In genomic region chr6:107030151-107030550, GRCh38 we compare ENCODE assay signal across 14 cellular contexts. TPM values are rescaled to one million over a fixed set of nuclear protein-coding genes. Genes with fewer than 3 reads are reported as not detected.
DNase-seq lines count a peak whose midpoint lies in the region; ATAC-seq, FAIRE-seq and TF ChIP-seq lines count a peak whose summit lies in the region.
"Had no signal": no experiment of that assay in that cellular context is flagged by ENCODE, and none has a peak within 500 bp of the region (broad histone marks: within the 10 kb centered on the region; RNA-seq: fewer than 3 reads in every experiment).

No MANE protein-coding gene starts in this region.

- no peak for FAIRE-seq in GM12878 (lab: Jason Lieb, UNC)
- FAIRE-seq: A204.1, colon had no signal

- no peak for DNase-seq in activated CD4-positive, alpha-beta T cell treated with anti-CD3 and anti-CD28 coated beads for 36 hours
- DNase-seq in activated CD4-positive, alpha-beta T cell treated with anti-CD3 and anti-CD28 coated beads, Interleukin-2, amount 50 U/mL, for 48 hours: no peak
- DNase-seq in GM12878 (ENCODE audit: low read depth, low spot score) (no peak), nephron progenitor cell (no peak)
- no peak for DNase-seq in stimulated activated CD4-positive, alpha-beta T cell treated with anti-CD3 and anti-CD28 coated beads, Interleukin-2, amount 100 ng/mL, for 48 hours
- no peak for DNase-seq in effector CD8-positive, alpha-beta T cell (lab: John Stamatoyannopoulos, UW)
- DNase-seq: NCI-H1694 treated with DMSO at 0.1 percent for 48 hours, SHP77, upper lobe of right lung had no signal

- TF ChIP-seq POLR2A in GM12878 (IDR thresholded peaks at IDR 0.05; ENCODE audit: low read depth, low read length): no peak

- POLR2A ChIA-PET in activated CD4-positive, alpha-beta T cell treated with anti-CD3 and anti-CD28 coated beads for 36 hours (lab: Charles Lee): no interaction called here
- POLR2A ChIA-PET in GM12878 (lab: Charles Lee): interaction anchor here (0.5 to 1.0 kb wide), 3 partner anchors 12 to 564 kb away, joined by 3 to 4 read pairs (median 3); no protein-coding TSS in a partner anchor

- H3K27ac Mint-ChIP-seq in activated CD4-positive, alpha-beta T cell treated with anti-CD3 and anti-CD28 coated beads for 36 hours: peak overlapping the region; percentile 77
- no peak overlapping the region for H3K27ac Mint-ChIP-seq in nephron progenitor cell

- no peaks in the 10 kb centered on the region for H3K9me2 ChIP-seq in Loucy (replicated peaks; ENCODE audit: low read depth, low read length)

- H3K79me2 ChIP-seq in Loucy (ENCODE audit: insufficient read depth, low read length) (peaks cover 11% of the 10 kb centered on the region; the same call in 1 of the 2 replicates), GM12878 (ENCODE audit: control insufficient read depth, insufficient read depth, low read length) (peaks cover 9% of the 10 kb centered on the region)

- no peaks in the 10 kb centered on the region for H3K27me3 ChIP-seq in Loucy (ENCODE audit: insufficient read depth, low read length, poor library complexity, severe bottlenecking)
- no peaks in the 10 kb centered on the region for H3K27me3 ChIP-seq in GM12878 (replicated peaks in 1 of 2; ENCODE audit: control insufficient read depth in 2 of 2, insufficient read depth in 2 of 2, low read length in 1 of 2)
- H3K27me3 ChIP-seq: upper lobe of right lung had no signal

- H3K4me1 Mint-ChIP-seq in activated CD4-positive, alpha-beta T cell treated with anti-CD3 and anti-CD28 coated beads for 36 hours: peaks cover 39% of the 10 kb centered on the region
- H3K4me1 Mint-ChIP-seq in nephron progenitor cell: peaks cover 27% of the 10 kb centered on the region

- H3K36me3 Mint-ChIP-seq in activated CD4-positive, alpha-beta T cell treated with anti-CD3 and anti-CD28 coated beads for 36 hours (ENCODE audit: low read depth): peaks cover 16% of the 10 kb centered on the region
- peaks cover 33% of the 10 kb centered on the region for H3K36me3 Mint-ChIP-seq in nephron progenitor cell (ENCODE audit: low read depth)

- TF ChIP-seq EP300 in GM12878 (IDR thresholded peaks at IDR 0.05; ENCODE audit: borderline replicate concordance in 1 of 2, control insufficient read depth in 1 of 2, low read depth in 2 of 2, low read length in 2 of 2): no peak

- intact Hi-C loops in activated CD4-positive, alpha-beta T cell treated with anti-CD3 and anti-CD28 coated beads for 36 hours (cut with DNase I, micrococcal nuclease): no loop called here
- intact Hi-C loops in GM12878 (cut with micrococcal nuclease; ENCODE audit: unreplicated experiment): no loop called here

- no peaks in the 10 kb centered on the region for H3F3A ChIP-seq in Loucy (ENCODE audit: low read depth)

- ATAC-seq in activated CD4-positive, alpha-beta T cell treated with anti-CD3 and anti-CD28 coated beads for 36 hours: no peak
- ATAC-seq in GM12878 (no peak), HG02981 (IDR thresholded peaks at IDR 0.05; ENCODE audit: unreplicated experiment) (no peak)
- ATAC-seq: upper lobe of right lung had no signal

- peak overlapping the region; percentile 85 for H3K4me3 Mint-ChIP-seq in activated CD4-positive, alpha-beta T cell treated with anti-CD3 and anti-CD28 coated beads for 36 hours
- H3K4me3 Mint-ChIP-seq in nephron progenitor cell: peak overlapping the region; percentile 98

- H3K4me1 ChIP-seq in Loucy (ENCODE audit: insufficient read depth, low read length, poor library complexity, severe bottlenecking) (peaks cover 5% of the 10 kb centered on the region), GM12878 (ENCODE audit: control insufficient read depth, insufficient read depth, low read length) (no peaks in the 10 kb centered on the region)
- H3K4me1 ChIP-seq: prostate gland, upper lobe of right lung had no signal

- H3K9ac ChIP-seq in Loucy (ENCODE audit: low read depth, low read length, poor library complexity, severe bottlenecking): no peak overlapping the region
- H3K9ac ChIP-seq in GM12878 (ENCODE audit: control insufficient read depth, insufficient read depth, low read length): no peak overlapping the region

- H3K36me3 ChIP-seq in Loucy (ENCODE audit: insufficient read depth, low read length) (no peaks in the 10 kb centered on the region), GM12878 (ENCODE audit: control insufficient read depth in 2 of 2, insufficient read depth in 2 of 2, low read length in 1 of 2) (no peaks in the 10 kb centered on the region)
- H3K36me3 ChIP-seq: prostate gland, upper lobe of right lung had no signal

- no peak overlapping the region for H3K4me3 ChIP-seq in Loucy (ENCODE audit: low read length, poor library complexity, severe bottlenecking)
- H3K4me3 ChIP-seq in GM12878: no peak overlapping the region
- H3K4me3 ChIP-seq: prostate gland, upper lobe of right lung had no signal

- WGBS in GM12878 (ENCODE audit: insufficient coverage, insufficient replicate concordance, low lambda C conversion rate, missing lambda C conversion rate): 90% methylated on average over 5 of the region's 5 CpGs

- no peaks in the 10 kb centered on the region for H3K9me3 Mint-ChIP-seq in activated CD4-positive, alpha-beta T cell treated with anti-CD3 and anti-CD28 coated beads for 36 hours (ENCODE audit: low read depth)
- H3K9me3 Mint-ChIP-seq in nephron progenitor cell: peaks cover 8% of the 10 kb centered on the region

- H3K4me2 ChIP-seq in Loucy (ENCODE audit: low read depth, low read length, poor library complexity, severe bottlenecking) (peak overlapping the region; percentile 1), GM12878 (ENCODE audit: control insufficient read depth, insufficient read depth) (no peak overlapping the region)

- CTCF ChIA-PET in activated CD4-positive, alpha-beta T cell treated with anti-CD3 and anti-CD28 coated beads for 36 hours (lab: Charles Lee): interaction anchor here (0.5 to 1.0 kb wide), 2 partner anchors 9 to 349 kb away, joined by 3 to 4 read pairs; no protein-coding TSS in a partner anchor
- CTCF ChIA-PET in GM12878 (lab: Yijun Ruan, JAX): interaction anchor here (1.0 kb wide), 1 partner anchor 33 kb away, joined by 3 read pairs; no protein-coding TSS in a partner anchor

- no peak for TF ChIP-seq RAD21 in GM12878 (IDR thresholded peaks at IDR 0.05; ENCODE audit: insufficient read depth, low read depth, low read length)

- SMC1A ChIA-PET in GM12878 (lab: Charles Lee; ENCODE audit: uncharacterized antibody, unreplicated experiment): interaction anchor here (0.6 to 1.6 kb wide), 5 partner anchors 12 to 750 kb away, joined by 3 to 4 read pairs (median 4); partner anchors contain the start of gene PDSS2

- in situ Hi-C loops in GM12878 (cut with MboI): no loop called here

- no peaks in the 10 kb centered on the region for H4K20me1 ChIP-seq in Loucy (ENCODE audit: insufficient read depth, low read length, poor library complexity, severe bottlenecking)
- no peaks in the 10 kb centered on the region for H4K20me1 ChIP-seq in GM12878 (ENCODE audit: control insufficient read depth, insufficient read depth)

- H2AFZ ChIP-seq in Loucy (ENCODE audit: low read length) (no peak overlapping the region), GM12878 (ENCODE audit: control insufficient read depth, low read depth, low read length) (no peak overlapping the region)

- TSS peak; percentile 63 for BruUV-seq in GM12878 (replicated peaks; lab: Mats Ljungman, UMichigan)

- TF ChIP-seq CTCF in Loucy (conservative IDR thresholded peaks at IDR 0.05; ENCODE audit: low read length) (no peak), GM12878 (IDR thresholded peaks at IDR 0.05 in 2 of 3, conservative IDR thresholded peaks at IDR 0.05 in 1 of 3; ENCODE audit: control insufficient read depth in 2 of 3, extremely low read depth in 1 of 3, insufficient read depth in 1 of 3, low read depth in 3 of 3, low read length in 3 of 3) (no peak), nephron progenitor cell (IDR thresholded peaks at IDR 0.05) (no peak)

- no peaks in the 10 kb centered on the region for H3K9me3 ChIP-seq in Loucy (ENCODE audit: insufficient read depth, low read depth, low read length)
- H3K9me3 ChIP-seq in GM12878 (replicated peaks; ENCODE audit: control insufficient read depth, insufficient read depth, low read length): no peaks in the 10 kb centered on the region
- H3K9me3 ChIP-seq: prostate gland, upper lobe of right lung had no signal

- no peaks in the 10 kb centered on the region for H3K27me3 Mint-ChIP-seq in activated CD4-positive, alpha-beta T cell treated with anti-CD3 and anti-CD28 coated beads for 36 hours
- H3K27me3 Mint-ChIP-seq in nephron progenitor cell (ENCODE audit: low read depth, poor library complexity): no peaks in the 10 kb centered on the region

- RAD21 ChIA-PET in GM12878 (lab: Charles Lee; ENCODE audit: unreplicated experiment): no interaction called here

- H3K27ac ChIP-seq in GM12878 (ENCODE audit: control insufficient read depth, insufficient read depth): no peak overlapping the region
- H3K27ac ChIP-seq: prostate gland, upper lobe of right lung had no signal

RNA-seq across cellular contexts. Expression of gene MTRES1, which starts 2.2 kb away (rescaled TPM):
- total RNA-seq in activated CD4-positive, alpha-beta T cell treated with anti-CD3 and anti-CD28 coated beads for 36 hours: 10 to 100 TPM; 17.6 to 18.8 TPM
- 15.3 and 15.8 TPM in 2 replicates for total RNA-seq in GM12878 (2013; cell fraction: nucleolus; rRNA removed)
- 11.4 and 15.7 TPM in 2 replicates for total RNA-seq in GM12878 (2014; rRNA removed)
- 24.5 and 25.0 TPM in 2 replicates for total RNA-seq in GM12878 (2014; rRNA removed; fragmentation: Illumina TruSeq; extraction: Trizol)
- 12.4 and 12.9 TPM in 2 replicates for total RNA-seq in GM12878 (2021)
- 7.7 TPM for polyA plus RNA-seq in GM12878 (2011; ENCODE audit: low read depth)
- 9.4 and 16.2 TPM in 2 replicates for polyA plus RNA-seq in GM12878 (2011; rRNA removed)
- polyA plus RNA-seq in GM12878 (2011; cell fraction: cytosol; rRNA removed): 4.0 and 4.8 TPM in 2 replicates
- polyA plus RNA-seq in GM12878 (2011; cell fraction: nucleus; rRNA removed): 3.8 and 4.2 TPM in 2 replicates
- polyA plus RNA-seq in GM12878 (2012): 12.8 and 13.9 TPM in 2 replicates
- 23.4 and 34.6 TPM in 2 replicates for polyA plus RNA-seq in GM12878 (2014; fragmentation: Illumina TruSeq; extraction: Trizol)
- 10 to 100 TPM; 29.5 to 30.0 TPM for polyA plus RNA-seq in GM12878 (2014; fragmentation: Nextera tagmentation; extraction: Ambion mirVana)
- polyA plus RNA-seq in GM12878 (2014; rRNA removed): 18.3 and 21.2 TPM in 2 replicates
- polyA plus RNA-seq in GM12878 (2016; fragmentation: Nextera tagmentation; extraction: Ambion mirVana): 10 to 100 TPM; 29.3 to 35.7 TPM
- polyA minus RNA-seq in GM12878 (2011; rRNA and poly(A)+ RNA removed): 2.6 and 4.0 TPM in 2 replicates
- 2.6 and 3.3 TPM in 2 replicates for polyA minus RNA-seq in GM12878 (2011; cell fraction: cytosol; rRNA and poly(A)+ RNA removed)
- 4.0 and 8.4 TPM in 2 replicates for polyA minus RNA-seq in GM12878 (2011; cell fraction: nucleus; rRNA and poly(A)+ RNA removed)

RNA-seq across cellular contexts. Expression of gene CD24, which starts 55.6 kb away (rescaled TPM):
- under 1 TPM in 1 of 2 experiments, not detected in 1; 0.21 TPM for total RNA-seq in activated CD4-positive, alpha-beta T cell treated with anti-CD3 and anti-CD28 coated beads for 36 hours
- total RNA-seq in GM12878 (2013; cell fraction: nucleolus; rRNA removed): 5.0 and 5.7 TPM in 2 replicates
- total RNA-seq in GM12878 (2014; rRNA removed) (17.5 and 24.3 TPM in 2 replicates), GM12878 (2014; rRNA removed; fragmentation: Illumina TruSeq; extraction: Trizol) (20.2 and 20.5 TPM in 2 replicates), GM12878 (2021) (16.6 and 17.6 TPM in 2 replicates)
- 7.6 TPM for polyA plus RNA-seq in GM12878 (2011; ENCODE audit: low read depth)
- polyA plus RNA-seq in GM12878 (2011; rRNA removed) (0.16 and 0.19 TPM in 2 replicates), GM12878 (2014; fragmentation: Illumina TruSeq; extraction: Trizol) (21.2 and 26.2 TPM in 2 replicates), GM12878 (2014; fragmentation: Nextera tagmentation; extraction: Ambion mirVana) (1 to 10 TPM; 5.3 to 7.2 TPM), GM12878 (2014; rRNA removed) (8.3 and 10.8 TPM in 2 replicates), GM12878 (2016; fragmentation: Nextera tagmentation; extraction: Ambion mirVana) (1 to 10 TPM; 4.7 to 5.5 TPM)
- 0.10 and 0.31 TPM in 2 replicates for polyA plus RNA-seq in GM12878 (2011; cell fraction: cytosol; rRNA removed)
- polyA plus RNA-seq in GM12878 (2011; cell fraction: nucleus; rRNA removed): 0.12 and 0.18 TPM in 2 replicates
- polyA plus RNA-seq in GM12878 (2012): 8.1 and 9.2 TPM in 2 replicates
- 0.36 and 0.51 TPM in 2 replicates for polyA minus RNA-seq in GM12878 (2011; rRNA and poly(A)+ RNA removed)
- not detected in 2 replicates for polyA minus RNA-seq in GM12878 (2011; cell fraction: cytosol; rRNA and poly(A)+ RNA removed)
- 0.19 TPM in 1 of 2 replicates, not detected in the other for polyA minus RNA-seq in GM12878 (2011; cell fraction: nucleus; rRNA and poly(A)+ RNA removed)

Comparison
In these comparisons a context has a peak if more than half of its experiments do, and no peak if none do; other contexts are left out.
1. RNA of gene CD24, which starts 55.6 kb away (total RNA-seq): 5.0 to 24.3 TPM in GM12878; 0.21 TPM in activated CD4-positive, alpha-beta T cell treated with anti-CD3 and anti-CD28 coated beads for 36 hours; every median in the first group is over 4 times any median in the second.